1 cellular context compared by ENCODE assay signal in genomic region chr17:40530531-40530987, GRCh38.
TF ChIP-seq lines count a peak whose summit lies in the region.

No MANE protein-coding gene starts in this region.

TF ChIP-seq in HepG2, 621 proteins besides CTCF, POLR2A, EP300 and RAD21:
- TF ChIP-seq ZSCAN25 (CRISPR knock-in tag; IDR thresholded peaks at IDR 0.05) (peak; percentile 92), NFYC (CRISPR knock-in tag; IDR thresholded peaks at IDR 0.05) (no peak)
TF ChIP-seq in HepG2: peak in this region for 1.
